ENCODE assay signal across 17 cellular contexts in genomic region chr9:70995511-70995910, GRCh38.
"Had no signal": no experiment of that assay in that cellular context is flagged by ENCODE, and none has a peak within 500 bp of the region (broad histone marks: within the 10 kb centered on the region; RNA-seq: fewer than 3 reads in every experiment).

No MANE protein-coding gene starts in this region.

- H3K27ac ChIP-seq: esophagus muscularis mucosa, hepatocyte, neural progenitor cell, parathyroid adenoma, right atrium auricular region, spleen, thoracic aorta, tibial nerve, upper lobe of left lung had no signal

- H2AFZ ChIP-seq: hepatocyte, neural progenitor cell, parathyroid adenoma had no signal

- H3K4me2 ChIP-seq: hepatocyte, neural progenitor cell had no signal

- H3K27me3 ChIP-seq: esophagus muscularis mucosa, hepatocyte, neural progenitor cell, right atrium auricular region, spleen, tibial nerve, upper lobe of left lung had no signal

- H3K9me3 ChIP-seq: esophagus muscularis mucosa, right atrium auricular region, spleen, thoracic aorta, tibial nerve, upper lobe of left lung had no signal

- DNase-seq: effector memory CD4-positive, alpha-beta T cell; kidney; naive B cell; spleen; stimulated activated naive B cell treated with anti-CD40 and anti-IgM and Interleukin-4, amounts not matched to agents 10 μg/mL and 1 μg/mL and 100 μg/mL, for 72 hours; upper lobe of left lung had no signal

- H3K4me3 ChIP-seq: esophagus muscularis mucosa, hepatocyte, lung, neural progenitor cell, right atrium auricular region, spleen, thoracic aorta, tibial nerve, upper lobe of left lung had no signal

- H3K4me1 ChIP-seq: esophagus muscularis mucosa, parathyroid adenoma, right atrium auricular region, spleen, upper lobe of left lung had no signal

- H3K36me3 ChIP-seq: esophagus muscularis mucosa, neural progenitor cell, right atrium auricular region, spleen, thoracic aorta, tibial nerve, upper lobe of left lung had no signal

- H3K79me2 ChIP-seq: hepatocyte, parathyroid adenoma had no signal

- ATAC-seq: left lobe of liver; natural killer cell treated with Interleukin-12 subunit alpha and Interleukin-12 subunit beta and Interleukin-15 and Interleukin-18, amount 100 ng/mL, for 72 hours; sciatic nerve; stimulated activated naive B cell treated with anti-CD40 and anti-IgM and Interleukin-4, amounts not matched to agents 10 μg/mL and 1 μg/mL and 100 μg/mL, for 72 hours had no signal

- H3K9ac ChIP-seq: neural progenitor cell, parathyroid adenoma had no signal
